13 cellular contexts compared by ENCODE assay signal in the genomic region with DNA sequence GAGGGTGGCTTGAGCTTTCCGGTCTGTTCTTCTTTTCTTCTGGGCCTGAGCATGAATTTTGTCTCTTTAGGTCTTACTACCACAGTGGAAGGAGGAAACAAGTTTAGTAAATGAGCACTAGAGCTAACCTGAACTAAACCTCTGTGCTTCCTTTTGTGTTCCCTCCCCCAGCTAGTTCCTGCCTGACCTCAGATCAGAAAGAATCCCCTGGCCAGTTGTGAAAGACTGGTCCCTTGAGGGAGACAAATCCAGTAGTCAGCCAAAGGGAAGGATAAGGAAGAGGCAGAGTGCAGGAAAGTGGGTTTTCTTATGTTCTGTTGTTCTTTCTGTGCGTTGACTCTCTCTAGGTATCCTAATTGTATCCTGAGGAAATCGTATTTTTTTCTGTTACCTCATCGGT. TPM values are rescaled to one million over a fixed set of nuclear protein-coding genes. Genes with fewer than 3 reads are reported as not detected.
A peak's percentile ranks its signal among the peaks of the same experiment; 100 is the strongest.
DNase-seq lines count a peak whose midpoint lies in the region; ATAC-seq and TF ChIP-seq lines count a peak whose summit lies in the region.
"Had no signal": no experiment of that assay in that cellular context is flagged by ENCODE, and none has a peak within 500 bp of the region (broad histone marks: within the 10 kb centered on the region; RNA-seq: fewer than 3 reads in every experiment).

No MANE protein-coding gene starts in this region.

- H3K23ac ChIP-seq in mesendoderm (ENCODE audit: low read length), result no peak overlapping the region

- H4K5ac ChIP-seq in mesendoderm (ENCODE audit: low read length), result no peak overlapping the region

- no peak overlapping the region for H3K4me2 ChIP-seq in mesendoderm (ENCODE audit: low read length)

- H3K4me1 ChIP-seq in mesendoderm (ENCODE audit: control insufficient read depth, low read depth, low read length), result peaks cover 13% of the 10 kb centered on the region

- H2BK120ac ChIP-seq in mesendoderm (ENCODE audit: low read depth, low read length), result no peak overlapping the region

- H3K27ac ChIP-seq in epithelial cell of prostate (peak overlapping the region; percentile 80), mesendoderm (ENCODE audit: low read depth, low read length) (peak overlapping the region; percentile 27)
- H3K27ac ChIP-seq: thoracic aorta had no signal

- no peak for TF ChIP-seq POLR2A in NB4 (IDR thresholded peaks at IDR 0.05; ENCODE audit: extremely low read depth, insufficient read length)

- no peaks in the 10 kb centered on the region for H3K36me3 ChIP-seq in mesendoderm (ENCODE audit: control insufficient read depth, insufficient read depth, low read length)

- no peak for TF ChIP-seq CTCF in AG10803 (conservative IDR thresholded peaks at IDR 0.05; ENCODE audit: low read length)
- no peak for TF ChIP-seq CTCF in NB4 (IDR thresholded peaks at IDR 0.05; ENCODE audit: low read depth, low read length)
- no peak for TF ChIP-seq CTCF in GM20000 (IDR thresholded peaks at IDR 0.05; ENCODE audit: extremely low read depth, missing control alignments)

- DNase-seq in AG10803 (ENCODE audit: low read depth) (peak; percentile 77), NB4 (ENCODE audit: low read depth) (peak; percentile 71), epithelial cell of prostate (ENCODE audit: low read depth, low spot score) (no peak), mesendoderm (peak; percentile 59), foreskin melanocyte (no peak), GM20000 (ENCODE audit: low spot score) (no peak)
- DNase-seq: CD4-positive, alpha-beta T cell; NCI-H2081; stimulated activated CD4-positive, alpha-beta T cell treated with anti-CD3 and anti-CD28 coated beads, Interleukin-2, amount 100 ng/mL, for 48 hours had no signal

- no peak overlapping the region for H2BK15ac ChIP-seq in mesendoderm (replicated peaks; ENCODE audit: low read depth)

- H3K27me3 ChIP-seq in mesendoderm (ENCODE audit: insufficient read depth, low read length, poor library complexity), result no peaks in the 10 kb centered on the region

- no peak overlapping the region for H3K4ac ChIP-seq in mesendoderm (ENCODE audit: low read depth, low read length)

- H3K79me2 ChIP-seq in mesendoderm (ENCODE audit: control insufficient read depth, insufficient read depth, low read length), result no peaks in the 10 kb centered on the region

- peaks cover 4% of the 10 kb centered on the region for H3K79me1 ChIP-seq in mesendoderm (ENCODE audit: low read length)

- H2AK5ac ChIP-seq in mesendoderm (ENCODE audit: low read length), result no peak overlapping the region

- no peak overlapping the region for H4K8ac ChIP-seq in mesendoderm (ENCODE audit: low read depth, low read length)

- H3K18ac ChIP-seq in mesendoderm (ENCODE audit: low read length), result no peak overlapping the region

- WGBS in mesendoderm (ENCODE audit: extremely low coverage, insufficient coverage, low lambda C conversion rate), result no CpG with 5 or more reads among the region's 4 CpGs

- H2BK5ac ChIP-seq in mesendoderm (ENCODE audit: low read length), result no peak overlapping the region

- no peak overlapping the region for H3K9ac ChIP-seq in mesendoderm (ENCODE audit: low read length)

- no peak for ATAC-seq in HG02870 (IDR thresholded peaks at IDR 0.05; ENCODE audit: unreplicated experiment)
- ATAC-seq in HG03571 (IDR thresholded peaks at IDR 0.05; ENCODE audit: unreplicated experiment), result no peak
- ATAC-seq: natural killer cell treated with Interleukin-12 subunit alpha and Interleukin-12 subunit beta and Interleukin-15 and Interleukin-18, amount 100 ng/mL, for 72 hours had no signal

- peak overlapping the region; percentile 9 for H3K56ac ChIP-seq in mesendoderm (ENCODE audit: low read length)

- H3K4me3 ChIP-seq in AG10803 (ENCODE audit: low read length), result no peak overlapping the region
- H3K4me3 ChIP-seq in NB4 (ENCODE audit: low read depth, low read length), result no peak overlapping the region
- H3K4me3 ChIP-seq in mesendoderm (ENCODE audit: low read length), result no peak overlapping the region
- H3K4me3 ChIP-seq: thoracic aorta had no signal

RNA-seq across cellular contexts. Expression of gene ZNF664, which starts 17.5 kb away (rescaled TPM):
- 36.1 TPM for polyA plus RNA-seq in mesendoderm (2013, experiment 1 of 2)
- polyA plus RNA-seq in mesendoderm (2013, experiment 2 of 2), result 35.4 TPM

RNA-seq across cellular contexts. Expression of gene CCDC92, which starts 17.9 kb away (rescaled TPM):
- 2.1 TPM for polyA plus RNA-seq in mesendoderm (2013, experiment 1 of 2)
- 2.1 TPM for polyA plus RNA-seq in mesendoderm (2013, experiment 2 of 2)

Comparison
In these comparisons a context has a peak if more than half of its experiments do, and no peak if none do; other contexts are left out.
1. DNase-seq: peak in AG10803 (single experiment), NB4 (single experiment) and mesendoderm (single experiment); none in epithelial cell of prostate (single experiment), foreskin melanocyte (single experiment) and GM20000 (single experiment).